ENCODE assay signal across 8 cellular contexts in the genomic region with DNA sequence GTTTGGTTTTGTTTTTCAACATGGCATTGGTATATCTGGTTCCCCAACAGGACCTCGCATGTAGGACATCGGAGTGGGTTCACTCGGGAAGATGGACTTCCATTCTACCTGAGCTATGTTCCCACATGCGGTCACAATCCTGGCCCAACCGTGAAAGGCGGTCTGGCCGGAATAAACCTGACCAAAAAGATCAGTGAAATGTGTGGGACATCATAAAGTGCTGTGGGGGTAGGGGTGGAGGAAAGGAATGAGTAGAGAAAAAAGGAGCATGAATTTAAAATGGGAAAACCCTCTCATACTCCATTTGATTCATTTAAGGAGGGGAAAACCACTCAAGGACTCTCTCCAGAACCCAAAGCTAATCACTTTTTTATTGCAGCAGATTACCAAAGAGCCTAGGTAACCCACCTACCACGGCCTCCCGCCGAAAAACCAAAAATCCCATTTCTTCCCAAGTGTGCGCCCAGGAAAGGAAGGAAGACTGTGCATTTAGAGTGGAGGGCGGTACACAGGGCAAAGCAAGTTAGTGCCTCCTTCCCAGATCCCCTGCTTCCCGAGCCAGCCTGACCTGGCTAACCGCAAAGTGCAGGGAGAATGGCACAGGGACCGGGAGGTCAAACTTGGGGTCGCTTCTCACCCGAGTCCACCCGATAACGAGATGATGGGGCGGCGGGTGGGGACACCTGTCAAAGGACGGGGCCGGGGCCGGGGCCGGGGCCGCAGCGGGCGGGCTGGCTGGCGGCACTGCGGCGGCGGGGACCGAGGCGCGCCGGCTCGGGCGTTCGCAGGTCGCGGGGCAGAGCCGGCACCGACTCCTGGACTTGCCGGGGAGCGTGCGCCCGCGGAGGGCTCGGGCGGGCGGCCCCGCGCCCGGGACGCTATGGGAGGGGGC. TPM values are rescaled to one million over a fixed set of nuclear protein-coding genes. Genes with fewer than 3 reads are reported as not detected.
DNase-seq lines count a peak whose midpoint lies in the region; ATAC-seq, FAIRE-seq and TF ChIP-seq lines count a peak whose summit lies in the region.

No MANE protein-coding gene starts in this region.

- H3K36me3 ChIP-seq in IMR-90 (ENCODE audit: control insufficient read depth, insufficient read depth, low read length) (no peaks in the 10 kb centered on the region), upper lobe of right lung (no peaks in the 10 kb centered on the region)

- H3K9ac ChIP-seq in IMR-90 (ENCODE audit: low read depth, low read length) = no peak overlapping the region

- H4K8ac ChIP-seq in IMR-90 (ENCODE audit: low read depth in 2 of 2, low read length in 2 of 2) = no peak overlapping the region

- ATAC-seq in IMR-90 (ENCODE audit: low read depth) (peak; percentile 67; the same call in 1 of the 2 replicates), memory B cell (ENCODE audit: low read depth) (no peak), upper lobe of right lung (peak; percentile 30), HG03460 (IDR thresholded peaks at IDR 0.05; ENCODE audit: unreplicated experiment) (no peak)

- no peak overlapping the region for H2BK20ac ChIP-seq in IMR-90 (ENCODE audit: low read depth, low read length)

- no peak overlapping the region for H3K27ac ChIP-seq in IMR-90 (ENCODE audit: insufficient read depth, low read length)
- peak overlapping the region in 1 of 2 donors; percentile 23 for H3K27ac ChIP-seq in coronary artery
- no peak overlapping the region for H3K27ac ChIP-seq in upper lobe of right lung

- no TSS peak for BruUV-seq in IMR-90 (replicated peaks; lab: Mats Ljungman, UMichigan)

- H3K79me1 ChIP-seq in IMR-90 (ENCODE audit: low read depth in 1 of 2, low read length in 2 of 2) = no peaks in the 10 kb centered on the region

- H3K23ac ChIP-seq in IMR-90 (ENCODE audit: low read depth, low read length) = peak overlapping the region; percentile 73

- H3K4ac ChIP-seq in IMR-90 (ENCODE audit: low read depth, low read length) = no peak overlapping the region

- no peak overlapping the region for H2BK120ac ChIP-seq in IMR-90 (ENCODE audit: low read depth, low read length)

- intact Hi-C loops in IMR-90 (cut with micrococcal nuclease) (no loop called here), upper lobe of right lung (cut with DNase I) (no loop called here)

- no peaks in the 10 kb centered on the region; the same call in 1 of the 2 replicates for H3K9me1 ChIP-seq in IMR-90 (ENCODE audit: insufficient read depth, low read length)

- H4K5ac ChIP-seq in IMR-90 (ENCODE audit: low read depth, low read length) = no peak overlapping the region

- peak overlapping the region; percentile 68 for H3K4me3 ChIP-seq in IMR-90 (ENCODE audit: insufficient read depth, low read depth, low read length)
- peak overlapping the region; percentile 73 for H3K4me3 ChIP-seq in coronary artery
- H3K4me3 ChIP-seq in upper lobe of right lung = peak overlapping the region; percentile 42

- in situ Hi-C loops in IMR-90 (cut with MboI; ENCODE audit: low sequenced_read_pairs) = no loop called here

- H3K36me3 Mint-ChIP-seq in memory B cell = peaks cover 2% of the 10 kb centered on the region

- dilution Hi-C loops in IMR-90 (cut with HindIII; ENCODE audit: low sequenced_read_pairs, unreplicated experiment) = no loop called here

- peaks cover 49% of the 10 kb centered on the region for H3K27me3 ChIP-seq in IMR-90 (ENCODE audit: control insufficient read depth, insufficient read depth, low read length)
- H3K27me3 ChIP-seq in upper lobe of right lung = no peaks in the 10 kb centered on the region

- no peak overlapping the region for H3K56ac ChIP-seq in IMR-90 (ENCODE audit: extremely low read depth, insufficient read depth, low read length)

- TF ChIP-seq POLR2A in IMR-90 (IDR thresholded peaks at IDR 0.05; ENCODE audit: low read depth, low read length) = no peak

- H2AK9ac ChIP-seq in IMR-90 (replicated peaks; ENCODE audit: low read depth, low read length, poor library complexity) = peak overlapping the region; percentile 40

- no peaks in the 10 kb centered on the region for H4K20me1 ChIP-seq in IMR-90 (ENCODE audit: insufficient read depth, low read length)

- peaks cover 2% of the 10 kb centered on the region for H3K9me3 Mint-ChIP-seq in memory B cell

- no peak for FAIRE-seq in urothelium cell line (lab: Jason Lieb, UNC)

- H2AK5ac ChIP-seq in IMR-90 (ENCODE audit: low read depth, low read length) = no peak overlapping the region

- no peak overlapping the region for H3K18ac ChIP-seq in IMR-90 (ENCODE audit: low read depth, low read length)

- H3K14ac ChIP-seq in IMR-90 (replicated peaks; ENCODE audit: low read depth, low read length) = no peak overlapping the region

- H3K4me1 Mint-ChIP-seq in memory B cell = peaks cover 12% of the 10 kb centered on the region

- peak overlapping the region; percentile 79 for H2AFZ ChIP-seq in IMR-90 (replicated peaks; ENCODE audit: low read length, poor library complexity)

- H3K27me3 Mint-ChIP-seq in memory B cell = peaks cover 28% of the 10 kb centered on the region

- POLR2A ChIA-PET in IMR-90 (lab: Charles Lee; ENCODE audit: unreplicated experiment) = no interaction called here

- H2BK15ac ChIP-seq in IMR-90 (ENCODE audit: low read depth, low read length) = no peak overlapping the region

- no peak overlapping the region for H4K91ac ChIP-seq in IMR-90 (ENCODE audit: insufficient read depth, low read depth, low read length)

- H3K4me2 ChIP-seq in IMR-90 (ENCODE audit: low read depth, low read length) = peak overlapping the region; percentile 70

- H3K9me3 ChIP-seq in IMR-90 (ENCODE audit: control insufficient read depth, insufficient read depth, low read length) = no peaks in the 10 kb centered on the region; the same call in 1 of the 2 replicates
- no peaks in the 10 kb centered on the region for H3K9me3 ChIP-seq in upper lobe of right lung

- no peak for TF ChIP-seq RAD21 in IMR-90 (IDR thresholded peaks at IDR 0.05; ENCODE audit: low read length)

- H3K4me1 ChIP-seq in IMR-90 (ENCODE audit: control insufficient read depth, insufficient read depth, low read length) = no peaks in the 10 kb centered on the region
- H3K4me1 ChIP-seq in upper lobe of right lung = no peaks in the 10 kb centered on the region

- WGBS in IMR-90 (ENCODE audit: extremely low coverage in 2 of 2, insufficient read length in 1 of 2), 2 experiments = 3% methylated on average over 6 of the region's 55 CpGs; no CpG with 5 or more reads in 1 of the 2 experiments

- CTCF ChIA-PET in IMR-90 (lab: Yijun Ruan, JAX) = interaction anchor here (1.0 kb wide), 1 partner anchor 14 kb away, joined by 3 read pairs; no protein-coding TSS in a partner anchor

- no peak overlapping the region for H3K27ac Mint-ChIP-seq in memory B cell

- TF ChIP-seq CTCF in IMR-90 (conservative IDR thresholded peaks at IDR 0.05; ENCODE audit: low read depth, low read length) (no peak), coronary artery (IDR thresholded peaks at IDR 0.05) (no peak), upper lobe of right lung (IDR thresholded peaks at IDR 0.05) (no peak)

- H2BK5ac ChIP-seq in IMR-90 (ENCODE audit: low read depth, low read length, poor library complexity, severe bottlenecking) = no peak overlapping the region

- H3K4me3 Mint-ChIP-seq in memory B cell = peak overlapping the region; percentile 73

- DNase-seq in AG20443 (ENCODE audit: low spot score) = peak; percentile 65
- no peak for DNase-seq in IMR-90
- DNase-seq in coronary artery (ENCODE audit: low spot score) = no peak
- DNase-seq in memory B cell (ENCODE audit: low spot score in 2 of 2) = no peak
- DNase-seq in upper lobe of right lung = no peak
- DNase-seq in UCSD-AML1 (lab: John Stamatoyannopoulos, UW; ENCODE audit: unreplicated experiment) = no peak
- DNase-seq in urothelium cell line (ENCODE audit: low spot score) = no peak

TF ChIP-seq in IMR-90, 13 proteins besides CTCF, POLR2A, EP300 and RAD21:
- no peak for TF ChIP-seq FOS (IDR thresholded peaks at IDR 0.05; ENCODE audit: low read depth, low read length)
- TF ChIP-seq, protein P1, sequence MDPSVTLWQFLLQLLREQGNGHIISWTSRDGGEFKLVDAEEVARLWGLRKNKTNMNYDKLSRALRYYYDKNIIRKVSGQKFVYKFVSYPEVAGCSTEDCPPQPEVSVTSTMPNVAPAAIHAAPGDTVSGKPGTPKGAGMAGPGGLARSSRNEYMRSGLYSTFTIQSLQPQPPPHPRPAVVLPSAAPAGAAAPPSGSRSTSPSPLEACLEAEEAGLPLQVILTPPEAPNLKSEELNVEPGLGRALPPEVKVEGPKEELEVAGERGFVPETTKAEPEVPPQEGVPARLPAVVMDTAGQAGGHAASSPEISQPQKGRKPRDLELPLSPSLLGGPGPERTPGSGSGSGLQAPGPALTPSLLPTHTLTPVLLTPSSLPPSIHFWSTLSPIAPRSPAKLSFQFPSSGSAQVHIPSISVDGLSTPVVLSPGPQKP (IDR thresholded peaks at IDR 0.05; ENCODE audit: borderline replicate concordance, low read depth, low read length) = no peak
- TF ChIP-seq, protein P2, sequence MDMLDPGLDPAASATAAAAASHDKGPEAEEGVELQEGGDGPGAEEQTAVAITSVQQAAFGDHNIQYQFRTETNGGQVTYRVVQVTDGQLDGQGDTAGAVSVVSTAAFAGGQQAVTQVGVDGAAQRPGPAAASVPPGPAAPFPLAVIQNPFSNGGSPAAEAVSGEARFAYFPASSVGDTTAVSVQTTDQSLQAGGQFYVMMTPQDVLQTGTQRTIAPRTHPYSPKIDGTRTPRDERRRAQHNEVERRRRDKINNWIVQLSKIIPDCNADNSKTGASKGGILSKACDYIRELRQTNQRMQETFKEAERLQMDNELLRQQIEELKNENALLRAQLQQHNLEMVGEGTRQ (IDR thresholded peaks at IDR 0.05; ENCODE audit: low read depth, low read length) = no peak

RNA-seq across cellular contexts. Expression of a gene that starts 0.7 kb away (rescaled TPM):
- total RNA-seq in IMR-90 (2012; rRNA removed) (under 0.01 and 0.36 TPM in 2 replicates), upper lobe of right lung (5.9 TPM)
- 0.09 and 0.10 TPM in 2 replicates for polyA plus RNA-seq in IMR-90 (2012; rRNA removed)
- polyA plus RNA-seq in IMR-90 (2012; cell fraction: cytosol; rRNA removed) = 0.03 TPM in 2 replicates
- 0.02 and 0.03 TPM in 2 replicates for polyA plus RNA-seq in IMR-90 (2012; cell fraction: nucleus; rRNA removed; ENCODE audit: low replicate concordance)

Comparison
In these comparisons a context has a peak if more than half of its experiments do, and no peak if none do; other contexts are left out.
1. ATAC-seq: peak in IMR-90 (single experiment) and upper lobe of right lung (single experiment); none in memory B cell (single experiment) and HG03460 (single experiment).
2. Peak in every context shown above with its lines, with median percentiles within 50 percentile points of each other: H3K4me3 ChIP-seq.